Comparison of ENCODE assay signal across 23 cellular contexts in genomic region chr2:1504311-1504750, GRCh38.
"Had no signal": no experiment of that assay in that cellular context is flagged by ENCODE, and none has a peak within 500 bp of the region (broad histone marks: within the 10 kb centered on the region; RNA-seq: fewer than 3 reads in every experiment).

No MANE protein-coding gene starts in this region.

- H3K27me3 Mint-ChIP-seq: activated CD4-positive, alpha-beta memory T cell treated with anti-CD3 and anti-CD28 coated beads, Interleukin-2, amount 10 ng/mL, durations not matched to agents 7 days and 5 days; activated T-cell treated with anti-CD3 and anti-CD28 coated beads, Interleukin-2, amount 50 U/mL, for 24 hours had no signal

- H3K36me3 ChIP-seq: cardiac muscle cell had no signal

- ATAC-seq: activated naive CD4-positive, alpha-beta T cell treated with anti-CD3 and anti-CD28 coated beads, Interleukin-2, amount 50 U/mL, for 72 hours; stimulated activated naive B cell treated with anti-CD40 and anti-IgM and Interleukin-4, amounts not matched to agents 10 μg/mL and 1 μg/mL and 100 μg/mL, for 72 hours had no signal

- DNase-seq: activated CD4-positive, alpha-beta memory T cell treated with anti-CD3 and anti-CD28 coated beads, Interleukin-2, amount 10 ng/mL, durations not matched to agents 7 days and 5 days; activated CD4-positive, alpha-beta T cell treated with anti-CD3 and anti-CD28 coated beads for 4 hours; activated T-cell treated with anti-CD3 and anti-CD28 coated beads, Interleukin-2, amount 50 U/mL, for 24 hours; amniotic stem cell; foreskin fibroblast; mammary epithelial cell; midbrain; occipital lobe; stimulated activated CD4-positive, alpha-beta T cell treated with anti-CD3 and anti-CD28 coated beads, Interleukin-15, amount 100 ng/mL, for 24 hours; stimulated activated CD4-positive, alpha-beta T cell treated with anti-CD3 and anti-CD28 coated beads, Interleukin-4, amount 100 ng/mL, for 4 hours; stimulated activated naive B cell treated with anti-CD40 and anti-IgM and Interleukin-4, amounts not matched to agents 10 μg/mL and 1 μg/mL and 100 μg/mL, for 72 hours had no signal

- H2AFZ ChIP-seq: hepatocyte had no signal

- H3K27me3 ChIP-seq: cardiac muscle cell, hepatocyte had no signal

- H3K4me1 Mint-ChIP-seq: nephron had no signal

- H3K9me3 Mint-ChIP-seq: activated T-cell treated with anti-CD3 and anti-CD28 coated beads, Interleukin-2, amount 50 U/mL, for 24 hours; stimulated activated naive B cell treated with anti-CD40 and anti-IgM and Interleukin-4, amounts not matched to agents 10 μg/mL and 1 μg/mL and 100 μg/mL, for 72 hours had no signal

- FAIRE-seq: islet of Langerhans, TTC549, urothelium cell line had no signal

- H3K79me2 ChIP-seq: hepatocyte had no signal

- H3K36me3 Mint-ChIP-seq: stimulated activated naive B cell treated with anti-CD40 and anti-IgM and Interleukin-4, amounts not matched to agents 10 μg/mL and 1 μg/mL and 100 μg/mL, for 72 hours had no signal

- H3K27ac ChIP-seq: cardiac muscle cell, hepatocyte, SK-N-MC, skin epidermis had no signal

- H3K4me3 ChIP-seq: cardiac muscle cell, hepatocyte, SK-N-MC, skin epidermis had no signal

- H3K27ac Mint-ChIP-seq: activated CD4-positive, alpha-beta memory T cell treated with anti-CD3 and anti-CD28 coated beads, Interleukin-2, amount 10 ng/mL, durations not matched to agents 7 days and 5 days; activated T-cell treated with anti-CD3 and anti-CD28 coated beads, Interleukin-2, amount 50 U/mL, for 24 hours; activated T-helper 2 cell treated with anti-CD3 and anti-CD28 coated beads, Interferon-gamma antibody, Interleukin-2, Interleukin-4, amounts not matched to agents 10 μg/mL and 5 μg/mL and 100 μg/mL, durations not matched to agents 14 hours and 24 hours and 36 hours; nephron; progenitor cell of endocrine pancreas; stimulated activated naive B cell treated with anti-CD40 and anti-IgM and Interleukin-4, amounts not matched to agents 10 μg/mL and 1 μg/mL and 100 μg/mL, for 72 hours; T-helper 2 cell treated with Interferon-gamma antibody and Interleukin-4, amounts not matched to agents 5 μg/mL and 100 μg/mL, for 36 hours had no signal

- H3K4me2 ChIP-seq: hepatocyte had no signal

- H3K4me3 Mint-ChIP-seq: activated CD4-positive, alpha-beta memory T cell treated with anti-CD3 and anti-CD28 coated beads, Interleukin-2, amount 10 ng/mL, durations not matched to agents 7 days and 5 days; activated T-cell treated with anti-CD3 and anti-CD28 coated beads, Interleukin-2, amount 50 U/mL, for 24 hours; nephron; stimulated activated naive B cell treated with anti-CD40 and anti-IgM and Interleukin-4, amounts not matched to agents 10 μg/mL and 1 μg/mL and 100 μg/mL, for 72 hours; T-helper 2 cell treated with Interferon-gamma antibody and Interleukin-4, amounts not matched to agents 5 μg/mL and 100 μg/mL, for 36 hours had no signal
